In genomic region chr19:4009990-4010807, GRCh38 we compare ENCODE assay signal across 13 cellular contexts. TPM values are rescaled to one million over a fixed set of nuclear protein-coding genes. Genes with fewer than 3 reads are reported as not detected.
A peak's percentile ranks its signal among the peaks of the same experiment; 100 is the strongest.
DNase-seq lines count a peak whose midpoint lies in the region; ATAC-seq and TF ChIP-seq lines count a peak whose summit lies in the region.
"Had no signal": no experiment of that assay in that cellular context is flagged by ENCODE, and none has a peak within 500 bp of the region (broad histone marks: within the 10 kb centered on the region; RNA-seq: fewer than 3 reads in every experiment).

No MANE protein-coding gene starts in this region.

- H3K9me2 ChIP-seq in SK-N-SH, result no peaks in the 10 kb centered on the region

- CTCF ChIA-PET in SK-N-SH (lab: Yijun Ruan, JAX), result interaction anchor here (5.8 kb wide), 1 partner anchor 22 kb away, joined by 38 read pairs; no protein-coding TSS in a partner anchor
- CTCF ChIA-PET in activated B cell treated with CpG ODN at 0.5 μM for 24 hours (lab: Charles Lee), result interaction anchor here (1.5 kb wide), 1 partner anchor 25 kb away, joined by 5 read pairs; the partner anchor contains the start of gene EEF2

- no peak overlapping the region for H3K27ac ChIP-seq in SK-N-SH (ENCODE audit: low read depth in 2 of 2, low read length in 1 of 2)
- peak overlapping the region; percentile 82 for H3K27ac ChIP-seq in stomach smooth muscle (ENCODE audit: low read length)
- no peak overlapping the region for H3K27ac ChIP-seq in vagina
- H3K27ac ChIP-seq: A549, HL-60, SK-N-MC had no signal

- no peak for TF ChIP-seq POLR2A in vagina (IDR thresholded peaks at IDR 0.05)

- H3K27me3 ChIP-seq in SK-N-SH (ENCODE audit: insufficient read depth) (no peaks in the 10 kb centered on the region), stomach smooth muscle (ENCODE audit: control insufficient read depth in 1 of 2, insufficient read depth in 2 of 2, low read length in 2 of 2) (no peaks in the 10 kb centered on the region), vagina (no peaks in the 10 kb centered on the region)

- peak overlapping the region; percentile 35 for H3K4me3 Mint-ChIP-seq in activated B cell treated with CpG ODN at 0.5 μM for 24 hours

- peaks cover 23% of the 10 kb centered on the region for H3K36me3 Mint-ChIP-seq in activated B cell treated with CpG ODN at 0.5 μM for 24 hours (ENCODE audit: low read depth)

- H3K4me2 ChIP-seq in SK-N-SH, result 0 out of 2 replicates have a peak overlapping the region, but pooled peaks have one; percentile 96
- H3K4me2 ChIP-seq: smooth muscle cell had no signal

- peak; percentile 6 for DNase-seq in SK-N-SH
- DNase-seq in activated B cell treated with CpG ODN at 0.5 μM for 24 hours, result no peak
- DNase-seq in left kidney (ENCODE audit: low read depth, low spot score), result peak; percentile 64
- DNase-seq in vagina (ENCODE audit: extremely low spot score in 2 of 2), result no peak
- no peak for DNase-seq in NOMO-1 treated with dmso at 0.1 percent for 144 hours (lab: John Stamatoyannopoulos, UW; ENCODE audit: unreplicated experiment)
- DNase-seq in NCI-H226, result no peak
- DNase-seq: NCI-H1694 had no signal

- intact Hi-C loops in activated B cell treated with CpG ODN at 0.5 μM for 24 hours (cut with micrococcal nuclease), result loop anchor here (5.0 kb wide), 1 partner anchor 97 kb away; no protein-coding TSS in a partner anchor
- intact Hi-C loops in vagina (cut with DNase I), result loop anchor here (5.0 kb wide), 1 partner anchor 52 kb away; no protein-coding TSS in a partner anchor

- H3K9me3 ChIP-seq in SK-N-SH (no peaks in the 10 kb centered on the region), stomach smooth muscle (ENCODE audit: control insufficient read depth in 2 of 2, low read length in 2 of 2) (no peaks in the 10 kb centered on the region), vagina (no peaks in the 10 kb centered on the region)
- H3K9me3 ChIP-seq: A549 had no signal

- H3K9ac ChIP-seq in SK-N-SH (no peak overlapping the region), stomach smooth muscle (ENCODE audit: low read length in 2 of 2) (peak overlapping the region; percentile 58 to 91)

- POLR2A ChIA-PET in SK-N-SH (lab: Yijun Ruan, JAX) (no interaction called here), activated B cell treated with CpG ODN at 0.5 μM for 24 hours (lab: Charles Lee) (interaction anchor here (0.6 to 1.2 kb wide), 3 partner anchors 9 to 57 kb away, joined by 4 to 9 read pairs (median 4); partner anchors contain the start of genes EEF2 and ZBTB7A)

- TF ChIP-seq EP300 in SK-N-SH (IDR thresholded peaks at IDR 0.05; ENCODE audit: borderline replicate concordance in 1 of 2, low read depth in 1 of 2, low read length in 1 of 2), result no peak

- peaks cover 65% of the 10 kb centered on the region for H4K20me1 ChIP-seq in SK-N-SH (ENCODE audit: insufficient read depth)

- ATAC-seq in SK-N-SH treated with all-trans-retinoic acid at 6 μM for 48 hours (no peak), activated B cell treated with CpG ODN at 0.5 μM for 24 hours (ENCODE audit: low read depth) (no peak)
- ATAC-seq: A549 had no signal

- peaks cover 71% of the 10 kb centered on the region for H3K79me2 ChIP-seq in SK-N-SH (ENCODE audit: insufficient read depth)

- H3K4me1 ChIP-seq in SK-N-SH (ENCODE audit: control insufficient read depth in 1 of 2, insufficient read depth in 2 of 2, low read depth in 1 of 2, low read length in 1 of 2) (peaks cover 12 to 35% of the 10 kb centered on the region in 2 experiments; a peak in 3 of 4 replicates), stomach smooth muscle (ENCODE audit: control insufficient read depth, insufficient read depth, low read length) (peaks cover 73% of the 10 kb centered on the region), vagina (peaks cover 51% of the 10 kb centered on the region)

- no peak for TF ChIP-seq RAD21 in SK-N-SH (IDR thresholded peaks at IDR 0.05; ENCODE audit: low read length)

- H3F3A ChIP-seq in SK-N-SH (replicated peaks; ENCODE audit: insufficient read depth), result no peaks in the 10 kb centered on the region

- no peak overlapping the region for H3K27ac Mint-ChIP-seq in activated B cell treated with CpG ODN at 0.5 μM for 24 hours

- no peak overlapping the region for H3K4me3 ChIP-seq in SK-N-SH (ENCODE audit: low read depth in 2 of 2, low read length in 1 of 2)
- H3K4me3 ChIP-seq in stomach smooth muscle (ENCODE audit: low read length in 2 of 2), result peak overlapping the region; percentile 50 to 91
- no peak overlapping the region for H3K4me3 ChIP-seq in vagina
- H3K4me3 ChIP-seq: A549, SK-N-MC, smooth muscle cell had no signal

- H3K27me3 Mint-ChIP-seq in activated B cell treated with CpG ODN at 0.5 μM for 24 hours, result no peaks in the 10 kb centered on the region

- no peaks in the 10 kb centered on the region for H3K9me3 Mint-ChIP-seq in activated B cell treated with CpG ODN at 0.5 μM for 24 hours

- WGBS in SK-N-SH (ENCODE audit: low lambda C conversion rate), result 81% methylated on average over 8 of the region's 24 CpGs

- TF ChIP-seq CTCF in SK-N-SH (IDR thresholded peaks at IDR 0.05), result no peak
- no peak for TF ChIP-seq CTCF in activated B cell treated with CpG ODN at 0.5 μM for 24 hours (IDR thresholded peaks at IDR 0.05)
- TF ChIP-seq CTCF in vagina (IDR thresholded peaks at IDR 0.05), result no peak

- H2AFZ ChIP-seq in SK-N-SH (ENCODE audit: low read depth), result no peak overlapping the region

- H3K36me3 ChIP-seq in SK-N-SH (replicated peaks in 1 of 2; ENCODE audit: control insufficient read depth in 1 of 2, insufficient read depth in 2 of 2, low read length in 1 of 2) (peaks cover 0 to 33% of the 10 kb centered on the region in 2 experiments), stomach smooth muscle (ENCODE audit: control insufficient read depth in 2 of 2, insufficient read depth in 2 of 2, low read length in 2 of 2) (peaks cover 6 to 11% of the 10 kb centered on the region in 2 donors), vagina (peaks cover 0 to 9% of the 10 kb centered on the region in 2 donors)

- peaks cover 42% of the 10 kb centered on the region for H3K4me1 Mint-ChIP-seq in activated B cell treated with CpG ODN at 0.5 μM for 24 hours

TF ChIP-seq in SK-N-SH, 30 proteins besides CTCF, POLR2A, EP300 and RAD21 (continues in another document):
- TF ChIP-seq GABPA (IDR thresholded peaks at IDR 0.05; ENCODE audit: low read depth), result no peak
- no peak for TF ChIP-seq NRF1 (IDR thresholded peaks at IDR 0.05; ENCODE audit: low read depth, low read length)
- no peak for TF ChIP-seq JUND (IDR thresholded peaks at IDR 0.05)
- TF ChIP-seq MAX (IDR thresholded peaks at IDR 0.05; ENCODE audit: low read depth), result no peak
- no peak for TF ChIP-seq RCOR1 (IDR thresholded peaks at IDR 0.05; ENCODE audit: low read length)

TF ChIP-seq in SK-N-SH treated with all-trans-retinoic acid at 6 μM for 48 hours, 23 proteins besides CTCF, POLR2A, EP300 and RAD21:
- no peak for TF ChIP-seq ZC3H10 (CRISPR knock-in tag; IDR thresholded peaks at IDR 0.05)
- no peak for TF ChIP-seq CSDC2 (CRISPR knock-in tag; IDR thresholded peaks at IDR 0.05)
- TF ChIP-seq SNAI2 (CRISPR knock-in tag; IDR thresholded peaks at IDR 0.05), result no peak

RNA-seq across cellular contexts. Expression of gene PIAS4, which starts 2.7 kb away (rescaled TPM):
- 7.7 and 14.1 TPM in 2 replicates for polyA plus RNA-seq in SK-N-SH (2012; rRNA removed)
- 4.8 and 7.9 TPM in 2 replicates for polyA plus RNA-seq in SK-N-SH (2012; cell fraction: cytosol; rRNA removed)
- polyA plus RNA-seq in SK-N-SH (2012; cell fraction: nucleus; rRNA removed), result 17.7 and 23.8 TPM in 2 replicates
- total RNA-seq in activated B cell treated with CpG ODN at 0.5 μM for 24 hours (36.4 and 37.2 TPM in 2 replicates), vagina (14.0 TPM)

RNA-seq across cellular contexts. Expression of gene EEF2, which starts 24.9 kb away (rescaled TPM):
- polyA plus RNA-seq in SK-N-SH (2012; rRNA removed), result 1,295 and 1,553 TPM in 2 replicates
- polyA plus RNA-seq in SK-N-SH (2012; cell fraction: cytosol; rRNA removed), result 756 and 1,170 TPM in 2 replicates
- polyA plus RNA-seq in SK-N-SH (2012; cell fraction: nucleus; rRNA removed), result 816 and 855 TPM in 2 replicates
- total RNA-seq in activated B cell treated with CpG ODN at 0.5 μM for 24 hours (2,958 and 3,229 TPM in 2 replicates), vagina (1,702 TPM)

RNA-seq across cellular contexts. Expression of gene DAPK3, which starts 39.3 kb away (rescaled TPM):
- polyA plus RNA-seq in SK-N-SH (2012; rRNA removed), result 118 and 142 TPM in 2 replicates
- 67.8 and 92.3 TPM in 2 replicates for polyA plus RNA-seq in SK-N-SH (2012; cell fraction: cytosol; rRNA removed)
- 184 and 238 TPM in 2 replicates for polyA plus RNA-seq in SK-N-SH (2012; cell fraction: nucleus; rRNA removed)
- total RNA-seq in activated B cell treated with CpG ODN at 0.5 μM for 24 hours, result 37.5 and 42.2 TPM in 2 replicates
- total RNA-seq in vagina, result 62.4 TPM

RNA-seq across cellular contexts. Expression of gene ZBTB7A, which starts 56.5 kb away (rescaled TPM):
- polyA plus RNA-seq in SK-N-SH (2012; rRNA removed), result 5.6 and 7.4 TPM in 2 replicates
- polyA plus RNA-seq in SK-N-SH (2012; cell fraction: cytosol; rRNA removed), result 2.8 and 5.8 TPM in 2 replicates
- 17.7 and 19.8 TPM in 2 replicates for polyA plus RNA-seq in SK-N-SH (2012; cell fraction: nucleus; rRNA removed)
- total RNA-seq in activated B cell treated with CpG ODN at 0.5 μM for 24 hours, result 44.5 and 49.2 TPM in 2 replicates
- 60.6 TPM for total RNA-seq in vagina

Comparison
In these comparisons a context has a peak if more than half of its experiments do, and no peak if none do; other contexts are left out.
1. DNase-seq: peak in SK-N-SH (single experiment) and left kidney (single experiment); none in activated B cell treated with CpG ODN at 0.5 μM for 24 hours (single experiment), vagina (0 of 2), NOMO-1 treated with dmso at 0.1 percent for 144 hours (single experiment) and NCI-H226 (single experiment).
2. H3K4me3 ChIP-seq: peak in stomach smooth muscle (2 of 2); none in SK-N-SH (0 of 2) and vagina (0 of 2).